Comparison of ENCODE assay signal across 19 cellular contexts in genomic region chr2:176100547-176101140, GRCh38. TPM values are rescaled to one million over a fixed set of nuclear protein-coding genes. Genes with fewer than 3 reads are reported as not detected.
DNase-seq lines count a peak whose midpoint lies in the region; ATAC-seq, FAIRE-seq and TF ChIP-seq lines count a peak whose summit lies in the region.
"Had no signal": no experiment of that assay in that cellular context is flagged by ENCODE, and none has a peak within 500 bp of the region (broad histone marks: within the 10 kb centered on the region; RNA-seq: fewer than 3 reads in every experiment).

No MANE protein-coding gene starts in this region.

- CTCF ChIA-PET in H1 (lab: Charles Lee; ENCODE audit: partially characterized antibody): interaction anchor here (1.7 to 2.6 kb wide), 4 partner anchors 12 to 60 kb away, joined by 6 to 12 read pairs (median 10); no protein-coding TSS in a partner anchor

- no peak overlapping the region for H2BK12ac ChIP-seq in H9 (ENCODE audit: insufficient read length, low read depth, low read length)
- peak overlapping the region; percentile 94; the same call in 1 of the 2 replicates for H2BK12ac ChIP-seq in H1 (ENCODE audit: low read depth, low read length)

- H2BK15ac ChIP-seq in H9 (ENCODE audit: low read depth, low read length): no peak overlapping the region
- H2BK15ac ChIP-seq in H1 (ENCODE audit: low read length): no peak overlapping the region

- no peak overlapping the region for H2AK5ac ChIP-seq in H9 (ENCODE audit: insufficient read length, low read length)
- H2AK5ac ChIP-seq in H1 (ENCODE audit: low read depth, low read length): peak overlapping the region; percentile 41; the same call in 1 of the 2 replicates

- H3K36me3 ChIP-seq in GM23338 (ENCODE audit: insufficient read depth): no peaks in the 10 kb centered on the region; the same call in 1 of the 2 replicates
- H3K36me3 ChIP-seq in H1 (ENCODE audit: control insufficient read depth in 2 of 4, insufficient read depth in 4 of 4, low read length in 3 of 4): no peaks in the 10 kb centered on the region; a peak in 1 of 8 replicates
- H3K36me3 ChIP-seq in neural cell (ENCODE audit: insufficient read depth, low read length): no peaks in the 10 kb centered on the region

- H3K9me3 ChIP-seq in H9 (ENCODE audit: control insufficient read depth, low read depth, low read length): no peaks in the 10 kb centered on the region
- H3K9me3 ChIP-seq in H1 (ENCODE audit: insufficient read depth in 2 of 2, low read depth in 1 of 2, low read length in 1 of 2): no peaks in the 10 kb centered on the region
- H3K9me3 ChIP-seq in neural cell (ENCODE audit: low read length): peaks cover 7% of the 10 kb centered on the region
- no peaks in the 10 kb centered on the region for H3K9me3 ChIP-seq in right cardiac atrium (ENCODE audit: control insufficient read depth, low read length)
- H3K9me3 ChIP-seq: Caco-2 had no signal

- H3K4me1 ChIP-seq in GM23338 (ENCODE audit: insufficient read depth): peaks cover 64% of the 10 kb centered on the region
- peaks cover 3% of the 10 kb centered on the region; the same call in 1 of the 2 replicates for H3K4me1 ChIP-seq in H9 (ENCODE audit: insufficient read depth, low read length)
- peaks cover 0 to 34% (median 17%) of the 10 kb centered on the region in 4 experiments; a peak in 6 of 7 replicates for H3K4me1 ChIP-seq in H1 (replicated peaks in 1 of 4; ENCODE audit: control insufficient read depth in 3 of 4, insufficient read depth in 4 of 4, low read length in 3 of 4)
- no peaks in the 10 kb centered on the region for H3K4me1 ChIP-seq in right cardiac atrium (ENCODE audit: control insufficient read depth, insufficient read depth, low read length)

- no CpG with 5 or more reads among the region's 28 CpGs for WGBS in H9 (ENCODE audit: extremely low coverage, insufficient read length, low lambda C conversion rate)
- 10% methylated on average over 28 of the region's 28 CpGs; no CpG with 5 or more reads in 1 of the 2 experiments for WGBS in H1 (ENCODE audit: extremely low coverage in 1 of 2, insufficient coverage in 1 of 2, insufficient read length in 1 of 2, insufficient replicate concordance in 2 of 2, low coverage in 1 of 2, low lambda C conversion rate in 2 of 2, missing lambda C conversion rate in 1 of 2), 2 experiments
- 9% methylated on average over 28 of the region's 28 CpGs for WGBS in right cardiac atrium

- H3K4me3 ChIP-seq in GM23338: peak overlapping the region; percentile 46; the same call in 1 of the 2 replicates
- no peak overlapping the region for H3K4me3 ChIP-seq in H1 (ENCODE audit: extremely low read depth in 1 of 4, insufficient read depth in 2 of 4, low read depth in 3 of 4, low read length in 4 of 4)
- no peak overlapping the region for H3K4me3 ChIP-seq in neural cell (ENCODE audit: low read length)
- no peak overlapping the region for H3K4me3 ChIP-seq in right cardiac atrium (ENCODE audit: low read length)

- H3K36me3 Mint-ChIP-seq in GM23338 (ENCODE audit: low read depth) (no peaks in the 10 kb centered on the region), H9 (ENCODE audit: insufficient read depth in 1 of 3, low read depth in 3 of 3) (no peaks in the 10 kb centered on the region; a peak in 2 of 7 replicates)
- H3K36me3 Mint-ChIP-seq: CD4-positive, CD25-positive, alpha-beta regulatory T cell had no signal

- H4K20me1 ChIP-seq in GM23338 (replicated peaks; ENCODE audit: insufficient read depth) (peaks cover 40% of the 10 kb centered on the region), H9 (ENCODE audit: control insufficient read depth, insufficient read depth, insufficient read length) (no peaks in the 10 kb centered on the region), H1 (replicated peaks in 1 of 2; ENCODE audit: control insufficient read depth in 1 of 2, insufficient read depth in 2 of 2, low read length in 2 of 2) (peaks cover 7 to 38% of the 10 kb centered on the region in 2 experiments), neural cell (ENCODE audit: insufficient read depth) (no peaks in the 10 kb centered on the region)

- H3K27me3 ChIP-seq in GM23338 (ENCODE audit: insufficient read depth) (peaks cover 94% of the 10 kb centered on the region), H9 (ENCODE audit: insufficient read depth, low read length) (peaks cover 88% of the 10 kb centered on the region), H1 (replicated peaks in 1 of 4; ENCODE audit: control insufficient read depth in 3 of 4, extremely low read depth in 1 of 4, insufficient read depth in 3 of 4, low read length in 3 of 4) (peaks cover 80 to 99% (median 94%) of the 10 kb centered on the region in 4 experiments), neural cell (ENCODE audit: insufficient read depth, low read depth, low read length) (peaks cover 100% of the 10 kb centered on the region), right cardiac atrium (ENCODE audit: control insufficient read depth, insufficient read depth) (peaks cover under 1% of the 10 kb centered on the region)

- TF ChIP-seq EP300 in H1 (IDR thresholded peaks at IDR 0.05; ENCODE audit: borderline replicate concordance in 1 of 2, low read depth in 2 of 2, low read length in 2 of 2) (no peak), neural cell (conservative IDR thresholded peaks at IDR 0.05; ENCODE audit: poor library complexity, severe bottlenecking) (no peak)

- H4K8ac ChIP-seq in H9 (replicated peaks; ENCODE audit: insufficient read length, low read depth, low read length) (no peak overlapping the region), H1 (ENCODE audit: extremely low read depth, insufficient read depth, low read length) (peak overlapping the region; percentile 62; the same call in 1 of the 2 replicates)

- H2BK5ac ChIP-seq in H9 (ENCODE audit: insufficient read length, low read length): no peak overlapping the region
- no peak overlapping the region for H2BK5ac ChIP-seq in H1 (ENCODE audit: low read depth, low read length)

- no peak overlapping the region for H3K27ac ChIP-seq in GM23338 (ENCODE audit: low read depth)
- H3K27ac ChIP-seq in H9 (ENCODE audit: insufficient read length, low read depth, low read length): no peak overlapping the region
- H3K27ac ChIP-seq in H1 (ENCODE audit: low read depth, low read length): no peak overlapping the region
- H3K27ac ChIP-seq in neural cell (ENCODE audit: low read length): no peak overlapping the region
- no peak overlapping the region for H3K27ac ChIP-seq in right cardiac atrium (ENCODE audit: low read length)

- H3K56ac ChIP-seq in H9 (ENCODE audit: insufficient read length, low read depth, low read length) (no peak overlapping the region), H1 (replicated peaks; ENCODE audit: insufficient read length, low read depth, low read length) (no peak overlapping the region)

- TF ChIP-seq CTCF in GM23338 (conservative IDR thresholded peaks at IDR 0.05; ENCODE audit: low read depth in 2 of 2) (no peak), H9 (conservative IDR thresholded peaks at IDR 0.05) (no peak), H1 (IDR thresholded peaks at IDR 0.05; ENCODE audit: control extremely low read depth in 1 of 3, insufficient read depth in 1 of 3, low read depth in 1 of 3, low read length in 3 of 3) (no peak), neural cell (IDR thresholded peaks at IDR 0.05; ENCODE audit: poor library complexity, severe bottlenecking) (no peak)

- H4K5ac ChIP-seq in H9 (ENCODE audit: insufficient read length, low read depth, low read length) (no peak overlapping the region), H1 (ENCODE audit: insufficient read length, low read depth, low read length) (no peak overlapping the region)

- H3K23ac ChIP-seq in H9 (ENCODE audit: insufficient read length, low read depth, low read length): no peak overlapping the region
- no peak overlapping the region for H3K23ac ChIP-seq in H1 (ENCODE audit: insufficient read length)

- H3K9me3 Mint-ChIP-seq in GM23338 (peaks cover 3% of the 10 kb centered on the region; the same call in 1 of the 3 replicates), H9 (peaks cover 5 to 19% of the 10 kb centered on the region in 2 experiments)

- H3K18ac ChIP-seq in H9 (ENCODE audit: insufficient read length, low read depth, low read length): no peak overlapping the region
- no peak overlapping the region for H3K18ac ChIP-seq in H1 (ENCODE audit: extremely low read depth, low read length)

- H3K4me1 Mint-ChIP-seq in GM23338: peaks cover 48% of the 10 kb centered on the region
- H3K4me1 Mint-ChIP-seq in H9: peaks cover 29 to 46% of the 10 kb centered on the region in 2 experiments

- H3K4me2 ChIP-seq in GM23338 (peak overlapping the region; percentile 94), H9 (ENCODE audit: insufficient read depth, insufficient read length, low read length) (peak overlapping the region; percentile 3), H1 (ENCODE audit: insufficient read depth in 1 of 2, low read depth in 2 of 2, low read length in 2 of 2) (peak overlapping the region; percentile 14 to 53; a peak in 2 of 4 replicates), neural cell (ENCODE audit: low read length) (no peak overlapping the region)

- H3K9me2 ChIP-seq in GM23338 (ENCODE audit: insufficient read depth) (no peaks in the 10 kb centered on the region), neural cell (ENCODE audit: insufficient read depth, low read length) (no peaks in the 10 kb centered on the region)

- H3T11ph ChIP-seq in H9 (ENCODE audit: low read length): no peak overlapping the region

- no peak overlapping the region for H4K91ac ChIP-seq in H9 (ENCODE audit: insufficient read length, low read depth, low read length)
- no peak overlapping the region for H4K91ac ChIP-seq in H1 (replicated peaks; ENCODE audit: insufficient read length, low read length)

- H3K23me2 ChIP-seq in H9 (ENCODE audit: insufficient read length, low read depth, low read length, poor library complexity, severe bottlenecking) (peaks cover 5% of the 10 kb centered on the region), H1 (ENCODE audit: low read depth, low read length) (peaks cover 6% of the 10 kb centered on the region)

- H3K27me3 Mint-ChIP-seq in GM23338 (ENCODE audit: insufficient read depth, low read depth, poor library complexity): peaks cover 99% of the 10 kb centered on the region
- H3K27me3 Mint-ChIP-seq in H9 (ENCODE audit: low read depth): peaks cover 99% of the 10 kb centered on the region

- H2AFZ ChIP-seq in GM23338 (peak overlapping the region; percentile 59; the same call in 1 of the 2 replicates), H9 (ENCODE audit: low read length) (no peak overlapping the region), H1 (ENCODE audit: low read length) (no peak overlapping the region), neural cell (ENCODE audit: low read depth, low read length) (no peak overlapping the region)

- H3K4me3 Mint-ChIP-seq in GM23338 (peak overlapping the region; percentile 43; the same call in 2 of the 3 replicates), H9 (no peak overlapping the region)

- H3F3A ChIP-seq in GM23338 (replicated peaks; ENCODE audit: low read depth): peaks cover 30% of the 10 kb centered on the region
- no peaks in the 10 kb centered on the region for H3F3A ChIP-seq in neural cell (ENCODE audit: insufficient read depth, low read length, poor library complexity, severe bottlenecking)

- no peak for TF ChIP-seq RAD21 in H1 (IDR thresholded peaks at IDR 0.05 in 1 of 2, conservative IDR thresholded peaks at IDR 0.05 in 1 of 2; ENCODE audit: low read depth in 2 of 2, low read length in 2 of 2)
- TF ChIP-seq RAD21 in neural cell (conservative IDR thresholded peaks at IDR 0.05): no peak

- peak; percentile 53 for DNase-seq in GM23338 (ENCODE audit: low spot score)
- DNase-seq in H9: peak; percentile 31
- DNase-seq in H1 (ENCODE audit: low read depth in 1 of 2, low spot score in 2 of 2): peak in 1 of 2 experiments; percentile 61
- DNase-seq in right cardiac atrium: no peak
- no peak for DNase-seq in SIG-M5 (lab: John Stamatoyannopoulos, UW)
- DNase-seq: CD4-positive, CD25-positive, alpha-beta regulatory T cell; DMS153; EL; IMR-90; NCI-H1105; NCI-H1694; NCI-H2107; NCI-H2227 treated with DMSO at 0.1 percent for 48 hours; NCI-H524 had no signal

- H2BK20ac ChIP-seq in H9 (ENCODE audit: low read depth, low read length, poor library complexity, severe bottlenecking) (no peak overlapping the region), H1 (ENCODE audit: low read length) (peak overlapping the region; percentile 21; the same call in 1 of the 2 replicates)

- H3K9ac ChIP-seq in H9 (ENCODE audit: extremely low read depth, insufficient read length, low read length) (no peak overlapping the region), H1 (replicated peaks in 1 of 4; ENCODE audit: extremely low read depth in 1 of 4, low read depth in 3 of 4, low read length in 3 of 4) (no peak overlapping the region), neural cell (ENCODE audit: low read length) (no peak overlapping the region)

- no peaks in the 10 kb centered on the region for H3K79me1 ChIP-seq in H9 (ENCODE audit: insufficient read depth, low read depth, low read length, poor library complexity, severe bottlenecking)
- H3K79me1 ChIP-seq in H1 (ENCODE audit: low read depth, low read length): no peaks in the 10 kb centered on the region

- no peak for FAIRE-seq in H1 (lab: Jason Lieb, UNC)
- FAIRE-seq: H54 had no signal

- H3K14ac ChIP-seq in H9 (ENCODE audit: insufficient read depth, low read length) (no peak overlapping the region), H1 (ENCODE audit: insufficient read length) (no peak overlapping the region)

- intact Hi-C loops in right cardiac atrium (cut with DNase I): no loop called here

- POLR2A ChIA-PET in H1 (lab: Charles Lee; ENCODE audit: partially characterized antibody): no interaction called here

- no peak for ATAC-seq in GM23338
- no peak for ATAC-seq in GM21423 (IDR thresholded peaks at IDR 0.05; ENCODE audit: unreplicated experiment)
- ATAC-seq in right cardiac atrium: no peak

- H3K4ac ChIP-seq in H9 (ENCODE audit: low read depth, low read length) (no peak overlapping the region), H1 (replicated peaks; ENCODE audit: insufficient read length, low read depth, low read length) (no peak overlapping the region)

- H2BK120ac ChIP-seq in H9 (ENCODE audit: low read depth, low read length, poor library complexity, severe bottlenecking) (no peak overlapping the region), H1 (replicated peaks; ENCODE audit: low read depth, low read length) (no peak overlapping the region)

- H3K27ac Mint-ChIP-seq in GM23338 (no peak overlapping the region), H9 (no peak overlapping the region)
- H3K27ac Mint-ChIP-seq: CD4-positive, CD25-positive, alpha-beta regulatory T cell had no signal

- no peak for TF ChIP-seq POLR2A in H1 (IDR thresholded peaks at IDR 0.05; ENCODE audit: control extremely low read depth in 1 of 2, low read depth in 2 of 2, low read length in 2 of 2)

- no peaks in the 10 kb centered on the region for H3K79me2 ChIP-seq in GM23338 (replicated peaks; ENCODE audit: insufficient read depth)
- H3K79me2 ChIP-seq in H9 (ENCODE audit: insufficient read depth, low read length): no peaks in the 10 kb centered on the region
- H3K79me2 ChIP-seq in H1 (ENCODE audit: control insufficient read depth in 1 of 2, insufficient read depth in 2 of 2, low read length in 2 of 2): no peaks in the 10 kb centered on the region
- H3K79me2 ChIP-seq in neural cell (replicated peaks; ENCODE audit: insufficient read depth, low read length): no peaks in the 10 kb centered on the region

RNA-seq across cellular contexts. Expression of gene HOXD12, which starts 1.0 kb away (rescaled TPM):
- total RNA-seq in GM23338 (2014; rRNA removed; shearing (Covaris generic)): not detected in 2 replicates
- polyA plus RNA-seq in GM23338 (2016; fragmentation: Nextera tagmentation; extraction: Ambion mirVana) (not detected in 2 replicates), H1 (2011; rRNA removed) (not detected in 2 replicates), neural cell (not detected in 2 replicates), right cardiac atrium (not detected)
- total RNA-seq in H9 (2021) (not detected in 2 replicates), right cardiac atrium (not detected)
- not detected in 2 replicates for total RNA-seq in H1 (2021; fragmentation: NEBNext Ultra II Directional; extraction: Animal tissue kit (Norgen Biotek cat#: 25700))
- not detected for polyA plus RNA-seq in H1 (2011; cell fraction: cytosol; rRNA removed)
- not detected for polyA plus RNA-seq in H1 (2011; cell fraction: nucleus; rRNA removed)
- polyA plus RNA-seq in H1 (2012, experiment 1 of 2): not detected in 4 replicates
- not detected for polyA plus RNA-seq in H1 (2012, experiment 2 of 2)
- polyA plus RNA-seq in H1 (2013, experiment 1 of 2): not detected
- not detected for polyA plus RNA-seq in H1 (2013, experiment 2 of 2)
- polyA minus RNA-seq in H1 (2011; rRNA and poly(A)+ RNA removed): not detected in 2 replicates
- polyA minus RNA-seq in H1 (2011; cell fraction: cytosol; rRNA and poly(A)+ RNA removed): not detected
- not detected for polyA minus RNA-seq in H1 (2011; cell fraction: nucleus; rRNA and poly(A)+ RNA removed)
- polyA minus RNA-seq in neural cell: not detected in 2 replicates
- total RNA-seq: Caco-2; CD4-positive, CD25-positive, alpha-beta regulatory T cell; IMR-90; LHCN-M2 had no signal
- polyA plus RNA-seq: CD4-positive, CD25-positive, alpha-beta regulatory T cell; IMR-90 had no signal

RNA-seq across cellular contexts. Expression of gene HOXD11, which starts 6.4 kb away (rescaled TPM):
- total RNA-seq in GM23338 (2014; rRNA removed; shearing (Covaris generic)): not detected in 2 replicates
- not detected in 2 replicates for polyA plus RNA-seq in GM23338 (2016; fragmentation: Nextera tagmentation; extraction: Ambion mirVana)
- total RNA-seq in H9 (2021): not detected in 2 replicates
- not detected in 2 replicates for total RNA-seq in H1 (2021; fragmentation: NEBNext Ultra II Directional; extraction: Animal tissue kit (Norgen Biotek cat#: 25700))
- polyA plus RNA-seq in H1 (2011; rRNA removed): not detected in 2 replicates
- not detected for polyA plus RNA-seq in H1 (2011; cell fraction: cytosol; rRNA removed)
- polyA plus RNA-seq in H1 (2011; cell fraction: nucleus; rRNA removed): not detected
- polyA plus RNA-seq in H1 (2012, experiment 1 of 2): not detected in 4 replicates
- not detected for polyA plus RNA-seq in H1 (2012, experiment 2 of 2)
- polyA plus RNA-seq in H1 (2013, experiment 1 of 2): not detected
- not detected for polyA plus RNA-seq in H1 (2013, experiment 2 of 2)
- polyA minus RNA-seq in H1 (2011; rRNA and poly(A)+ RNA removed): not detected in 2 replicates
- polyA minus RNA-seq in H1 (2011; cell fraction: cytosol; rRNA and poly(A)+ RNA removed): not detected
- polyA minus RNA-seq in H1 (2011; cell fraction: nucleus; rRNA and poly(A)+ RNA removed): not detected
- polyA plus RNA-seq in neural cell: not detected in 2 replicates
- not detected in 2 replicates for polyA minus RNA-seq in neural cell
- total RNA-seq in right cardiac atrium: not detected
- not detected for polyA plus RNA-seq in right cardiac atrium
- total RNA-seq: Caco-2; CD4-positive, CD25-positive, alpha-beta regulatory T cell; IMR-90; LHCN-M2 had no signal
- polyA plus RNA-seq: CD4-positive, CD25-positive, alpha-beta regulatory T cell; IMR-90 had no signal

RNA-seq across cellular contexts. Expression of gene HOXD13, which starts 8.1 kb away (rescaled TPM):
- 0.47 TPM in 1 of 2 replicates, not detected in the other for total RNA-seq in GM23338 (2014; rRNA removed; shearing (Covaris generic))
- not detected in 2 replicates for polyA plus RNA-seq in GM23338 (2016; fragmentation: Nextera tagmentation; extraction: Ambion mirVana)
- not detected in 2 replicates for total RNA-seq in H9 (2021)
- not detected in 2 replicates for total RNA-seq in H1 (2021; fragmentation: NEBNext Ultra II Directional; extraction: Animal tissue kit (Norgen Biotek cat#: 25700))
- polyA plus RNA-seq in H1 (2011; rRNA removed): not detected in 2 replicates
- polyA plus RNA-seq in H1 (2011; cell fraction: cytosol; rRNA removed): not detected
- not detected for polyA plus RNA-seq in H1 (2011; cell fraction: nucleus; rRNA removed)
- polyA plus RNA-seq in H1 (2012, experiment 1 of 2): not detected in 4 replicates
- not detected for polyA plus RNA-seq in H1 (2012, experiment 2 of 2)
- polyA plus RNA-seq in H1 (2013, experiment 1 of 2): 0.04 TPM
- not detected for polyA plus RNA-seq in H1 (2013, experiment 2 of 2)
- not detected in 2 replicates for polyA minus RNA-seq in H1 (2011; rRNA and poly(A)+ RNA removed)
- polyA minus RNA-seq in H1 (2011; cell fraction: cytosol; rRNA and poly(A)+ RNA removed): not detected
- polyA minus RNA-seq in H1 (2011; cell fraction: nucleus; rRNA and poly(A)+ RNA removed): not detected
- not detected in 2 replicates for polyA plus RNA-seq in neural cell
- not detected in 2 replicates for polyA minus RNA-seq in neural cell
- not detected for total RNA-seq in right cardiac atrium
- not detected for polyA plus RNA-seq in right cardiac atrium
- total RNA-seq: Caco-2; CD4-positive, CD25-positive, alpha-beta regulatory T cell; IMR-90; LHCN-M2 had no signal
- polyA plus RNA-seq: CD4-positive, CD25-positive, alpha-beta regulatory T cell; IMR-90 had no signal

RNA-seq across cellular contexts. Expression of gene HOXD10, which starts 15.9 kb away (rescaled TPM):
- not detected in 2 replicates for total RNA-seq in GM23338 (2014; rRNA removed; shearing (Covaris generic))
- polyA plus RNA-seq in GM23338 (2016; fragmentation: Nextera tagmentation; extraction: Ambion mirVana): not detected in 2 replicates
- total RNA-seq in H9 (2021): not detected in 2 replicates
- total RNA-seq in H1 (2021; fragmentation: NEBNext Ultra II Directional; extraction: Animal tissue kit (Norgen Biotek cat#: 25700)): not detected in 2 replicates
- polyA plus RNA-seq in H1 (2011; rRNA removed): not detected in 2 replicates
- not detected for polyA plus RNA-seq in H1 (2011; cell fraction: cytosol; rRNA removed)
- not detected for polyA plus RNA-seq in H1 (2011; cell fraction: nucleus; rRNA removed)
- polyA plus RNA-seq in H1 (2012, experiment 1 of 2): not detected in 4 replicates
- polyA plus RNA-seq in H1 (2012, experiment 2 of 2): not detected
- not detected for polyA plus RNA-seq in H1 (2013, experiment 1 of 2)
- polyA plus RNA-seq in H1 (2013, experiment 2 of 2): not detected
- polyA minus RNA-seq in H1 (2011; rRNA and poly(A)+ RNA removed): not detected in 2 replicates
- not detected for polyA minus RNA-seq in H1 (2011; cell fraction: cytosol; rRNA and poly(A)+ RNA removed)
- polyA minus RNA-seq in H1 (2011; cell fraction: nucleus; rRNA and poly(A)+ RNA removed): not detected
- not detected in 2 replicates for polyA plus RNA-seq in neural cell
- not detected in 2 replicates for polyA minus RNA-seq in neural cell
- not detected for total RNA-seq in right cardiac atrium
- not detected for polyA plus RNA-seq in right cardiac atrium
- total RNA-seq: Caco-2; CD4-positive, CD25-positive, alpha-beta regulatory T cell; IMR-90; LHCN-M2 had no signal
- polyA plus RNA-seq: CD4-positive, CD25-positive, alpha-beta regulatory T cell; IMR-90 had no signal

RNA-seq across cellular contexts. Expression of gene EVX2, which starts 16.9 kb away (rescaled TPM):
- total RNA-seq in GM23338 (2014; rRNA removed; shearing (Covaris generic)): 0.03 and 0.04 TPM in 2 replicates
- polyA plus RNA-seq in GM23338 (2016; fragmentation: Nextera tagmentation; extraction: Ambion mirVana) (not detected in 2 replicates), H1 (2011; rRNA removed) (not detected in 2 replicates), neural cell (not detected in 2 replicates), right cardiac atrium (not detected)
- total RNA-seq in H9 (2021) (not detected in 2 replicates), right cardiac atrium (not detected)
- total RNA-seq in H1 (2021; fragmentation: NEBNext Ultra II Directional; extraction: Animal tissue kit (Norgen Biotek cat#: 25700)): not detected in 2 replicates
- polyA plus RNA-seq in H1 (2011; cell fraction: cytosol; rRNA removed): not detected
- 0.03 TPM for polyA plus RNA-seq in H1 (2011; cell fraction: nucleus; rRNA removed)
- not detected in 4 replicates for polyA plus RNA-seq in H1 (2012, experiment 1 of 2)
- polyA plus RNA-seq in H1 (2012, experiment 2 of 2): 0.03 TPM
- polyA plus RNA-seq in H1 (2013, experiment 1 of 2): not detected
- not detected for polyA plus RNA-seq in H1 (2013, experiment 2 of 2)
- polyA minus RNA-seq in H1 (2011; rRNA and poly(A)+ RNA removed): not detected in 2 replicates
- polyA minus RNA-seq in H1 (2011; cell fraction: cytosol; rRNA and poly(A)+ RNA removed): not detected
- polyA minus RNA-seq in H1 (2011; cell fraction: nucleus; rRNA and poly(A)+ RNA removed): not detected
- polyA minus RNA-seq in neural cell: not detected in 2 replicates
- total RNA-seq: Caco-2; CD4-positive, CD25-positive, alpha-beta regulatory T cell; IMR-90; LHCN-M2 had no signal
- polyA plus RNA-seq: CD4-positive, CD25-positive, alpha-beta regulatory T cell; IMR-90 had no signal

Comparison
In these comparisons a context has a peak if more than half of its experiments do, and no peak if none do; other contexts are left out.
1. DNase-seq: peak in GM23338 (single experiment) and H9 (single experiment); none in right cardiac atrium (0 of 3) and SIG-M5 (single experiment).